ENCODE assay signal across 24 cellular contexts in genomic region chr11:69314555-69314954, GRCh38. TPM values are rescaled to one million over a fixed set of nuclear protein-coding genes. Genes with fewer than 3 reads are reported as not detected.
"Had no signal": no experiment of that assay in that cellular context is flagged by ENCODE, and none has a peak within 500 bp of the region (broad histone marks: within the 10 kb centered on the region; RNA-seq: fewer than 3 reads in every experiment).

No MANE protein-coding gene starts in this region.

- H3K4me1 ChIP-seq: colonic mucosa, gastrocnemius medialis had no signal

- H3K9me3 ChIP-seq: colonic mucosa, esophagus squamous epithelium, gastrocnemius medialis, lower lobe of right lung had no signal

- H3K4me3 ChIP-seq: colonic mucosa, esophagus squamous epithelium, gastrocnemius medialis, heart right ventricle, left lung, lower lobe of right lung had no signal

- H3K27me3 Mint-ChIP-seq: effector memory CD8-positive, alpha-beta T cell; naive thymus-derived CD4-positive, alpha-beta T cell had no signal

- H3K36me3 ChIP-seq: colonic mucosa, esophagus squamous epithelium, gastrocnemius medialis, heart right ventricle, left lung, lower lobe of right lung had no signal

- H3K27ac Mint-ChIP-seq: dendritic cell treated with granulocyte-macrophage colony-stimulating factor and Interleukin-4, amounts not matched to agents 40 ng/mL and 50 ng/mL, for 4 days; effector memory CD8-positive, alpha-beta T cell; endodermal cell; naive thymus-derived CD4-positive, alpha-beta T cell had no signal

- DNase-seq: colonic mucosa; cortex of kidney; effector CD8-positive, alpha-beta T cell; effector memory CD8-positive, alpha-beta T cell; endodermal cell; erythroblast; esophagus squamous epithelium; foreskin fibroblast; foreskin melanocyte; gastrocnemius medialis; glutamatergic neuron; head of caudate nucleus; heart right ventricle; hippocampal formation; left cardiac atrium; left lung; left ventricle myocardium superior; lower lobe of right lung; mesendoderm; midbrain; naive thymus-derived CD4-positive, alpha-beta T cell had no signal

- H3K4me3 Mint-ChIP-seq: dendritic cell treated with granulocyte-macrophage colony-stimulating factor and Interleukin-4, amounts not matched to agents 40 ng/mL and 50 ng/mL, for 4 days; effector memory CD8-positive, alpha-beta T cell; endodermal cell; naive thymus-derived CD4-positive, alpha-beta T cell had no signal

- H3K27ac ChIP-seq: colonic mucosa, epithelial cell of prostate, esophagus squamous epithelium, gastrocnemius medialis, heart right ventricle, left lung, lower lobe of right lung had no signal

- H3K9me3 Mint-ChIP-seq: dendritic cell treated with granulocyte-macrophage colony-stimulating factor and Interleukin-4, amounts not matched to agents 40 ng/mL and 50 ng/mL, for 4 days; effector memory CD8-positive, alpha-beta T cell; endodermal cell had no signal

- H3K27me3 ChIP-seq: colonic mucosa, esophagus squamous epithelium, gastrocnemius medialis, heart right ventricle, left lung had no signal

RNA-seq across cellular contexts. Expression of gene MYEOV, which starts 20.6 kb away (rescaled TPM):
- total RNA-seq: endodermal cell, heart right ventricle, left ventricle myocardium superior, lung microvascular endothelial cell had no signal
